14 cellular contexts compared by ENCODE assay signal in the genomic region with DNA sequence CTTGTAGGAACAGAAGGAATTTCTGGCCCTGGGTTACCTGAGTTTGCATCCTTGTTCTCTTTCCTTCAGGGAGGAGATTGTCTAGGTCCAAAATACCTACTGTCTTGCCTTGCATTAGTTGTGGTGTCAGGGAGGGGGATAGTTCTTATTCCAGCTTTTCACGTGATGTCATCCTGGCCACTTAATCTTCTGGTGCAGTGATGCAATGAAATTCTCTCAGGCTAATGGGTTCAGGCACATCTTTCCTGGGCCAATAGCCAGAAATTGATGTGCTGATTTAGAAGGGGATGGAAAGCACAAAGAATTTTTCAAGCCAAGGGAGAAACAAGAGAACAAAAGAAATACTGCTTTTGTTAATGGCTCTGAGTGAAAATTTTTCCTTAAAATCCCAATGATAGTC.
A peak's percentile ranks its signal among the peaks of the same experiment; 100 is the strongest.
DNase-seq lines count a peak whose midpoint lies in the region; ATAC-seq and TF ChIP-seq lines count a peak whose summit lies in the region.
"Had no signal": no experiment of that assay in that cellular context is flagged by ENCODE, and none has a peak within 500 bp of the region (broad histone marks: within the 10 kb centered on the region; RNA-seq: fewer than 3 reads in every experiment).

No MANE protein-coding gene starts in this region.

- no peak overlapping the region for H3K9ac ChIP-seq in SK-N-SH
- no peak overlapping the region for H3K9ac ChIP-seq in Karpas-422 (ENCODE audit: low read length)

- peaks cover 5% of the 10 kb centered on the region for H3K9me3 Mint-ChIP-seq in glutamatergic neuron (ENCODE audit: unreplicated experiment)
- peaks cover 4% of the 10 kb centered on the region for H3K9me3 Mint-ChIP-seq in activated T-cell treated with anti-CD3 and anti-CD28 coated beads, Interleukin-2, amount 50 U/mL, for 4 hours

- H3K27ac ChIP-seq in SK-N-SH (ENCODE audit: low read depth in 2 of 2, low read length in 1 of 2) (no peak overlapping the region), Karpas-422 (ENCODE audit: low read length) (no peak overlapping the region), thyroid gland (no peak overlapping the region), PC-9 (no peak overlapping the region)

- H3F3A ChIP-seq in SK-N-SH (replicated peaks; ENCODE audit: insufficient read depth) (no peaks in the 10 kb centered on the region), PC-9 (ENCODE audit: insufficient read depth, low read depth) (no peaks in the 10 kb centered on the region)

- H3K4me2 ChIP-seq in SK-N-SH (no peak overlapping the region), Karpas-422 (ENCODE audit: low read depth, low read length, poor library complexity, severe bottlenecking) (peak overlapping the region; percentile 61), PC-9 (no peak overlapping the region)
- H3K4me2 ChIP-seq: GM23338 had no signal

- BruUV-seq in PC-9 (replicated peaks; lab: Mats Ljungman, UMichigan) = no TSS peak

- peaks cover 3% of the 10 kb centered on the region for H3K27me3 Mint-ChIP-seq in glutamatergic neuron (ENCODE audit: unreplicated experiment)
- peaks cover 12% of the 10 kb centered on the region for H3K27me3 Mint-ChIP-seq in activated T-cell treated with anti-CD3 and anti-CD28 coated beads, Interleukin-2, amount 50 U/mL, for 4 hours (ENCODE audit: low read depth)
- H3K27me3 Mint-ChIP-seq: IgD-negative memory B cell had no signal

- no peaks in the 10 kb centered on the region for H3K9me2 ChIP-seq in SK-N-SH
- no peaks in the 10 kb centered on the region for H3K9me2 ChIP-seq in Karpas-422 (replicated peaks; ENCODE audit: insufficient read depth, low read length)
- no peaks in the 10 kb centered on the region; the same call in 1 of the 2 replicates for H3K9me2 ChIP-seq in PC-9 (ENCODE audit: insufficient read depth)

- H2AFZ ChIP-seq in SK-N-SH (ENCODE audit: low read depth) (no peak overlapping the region), Karpas-422 (ENCODE audit: low read length) (no peak overlapping the region), PC-9 (no peak overlapping the region)
- H2AFZ ChIP-seq: GM23338 had no signal

- peaks cover 8% of the 10 kb centered on the region for H3K36me3 Mint-ChIP-seq in glutamatergic neuron (ENCODE audit: unreplicated experiment)
- peaks cover 1% of the 10 kb centered on the region for H3K36me3 Mint-ChIP-seq in activated T-cell treated with anti-CD3 and anti-CD28 coated beads, Interleukin-2, amount 50 U/mL, for 4 hours (ENCODE audit: insufficient read depth)
- H3K36me3 Mint-ChIP-seq: CD14-positive monocyte, IgD-negative memory B cell had no signal

- no peak for TF ChIP-seq POLR2A in thyroid gland (IDR thresholded peaks at IDR 0.05)

- H3K4me3 ChIP-seq in SK-N-SH (ENCODE audit: low read depth in 2 of 2, low read length in 1 of 2) (no peak overlapping the region), Karpas-422 (ENCODE audit: low read length) (peak overlapping the region; percentile 40; the same call in 1 of the 2 replicates), thyroid gland (replicated peaks in 1 of 3) (no peak overlapping the region), PC-9 (no peak overlapping the region)
- H3K4me3 ChIP-seq: GM23338 had no signal

- POLR2A ChIA-PET in SK-N-SH (lab: Yijun Ruan, JAX) = no interaction called here
- POLR2A ChIA-PET in PC-9 (lab: Charles Lee; ENCODE audit: unreplicated experiment) = no interaction called here

- no peak for TF ChIP-seq EP300 in SK-N-SH (IDR thresholded peaks at IDR 0.05; ENCODE audit: borderline replicate concordance in 1 of 2, low read depth in 1 of 2, low read length in 1 of 2)

- no peaks in the 10 kb centered on the region for H3K9me3 ChIP-seq in SK-N-SH
- H3K9me3 ChIP-seq in Karpas-422 (ENCODE audit: low read length) = no peaks in the 10 kb centered on the region
- H3K9me3 ChIP-seq in thyroid gland = no peaks in the 10 kb centered on the region
- H3K9me3 ChIP-seq in PC-9 (ENCODE audit: insufficient read depth, low read depth) = no peaks in the 10 kb centered on the region

- CTCF ChIA-PET in SK-N-SH (lab: Yijun Ruan, JAX) (interaction anchor here (1.2 kb wide), 1 partner anchor 12 kb away, joined by 3 read pairs; no protein-coding TSS in a partner anchor), PC-9 (lab: Charles Lee) (no interaction called here)

- TF ChIP-seq RAD21 in SK-N-SH (IDR thresholded peaks at IDR 0.05; ENCODE audit: low read length) = no peak

- 0% methylated on average over 1 of the region's 1 CpG for WGBS in SK-N-SH (ENCODE audit: low lambda C conversion rate)
- WGBS in thyroid gland, 2 donors = 17 to 27% methylated on average over 1 of the region's 1 CpG

- intact Hi-C loops in thyroid gland (cut with DNase I) = no loop called here
- intact Hi-C loops in PC-9 (cut with micrococcal nuclease; ENCODE audit: unreplicated experiment) = no loop called here

- DNase-seq in SK-N-SH = no peak
- no peak for DNase-seq in Karpas-422
- no peak for DNase-seq in glutamatergic neuron
- DNase-seq in thyroid gland = peak; percentile 2 to 6
- DNase-seq in activated T-cell treated with anti-CD3 and anti-CD28 coated beads, Interleukin-2, amount 50 U/mL, for 4 hours = no peak
- no peak for DNase-seq in PC-9
- DNase-seq: CD8-positive, alpha-beta memory T cell; DMS53; GF-D8; H7 had no signal

- peak overlapping the region; percentile 75 for H3K4me3 Mint-ChIP-seq in glutamatergic neuron (ENCODE audit: unreplicated experiment)
- no peak overlapping the region for H3K4me3 Mint-ChIP-seq in activated T-cell treated with anti-CD3 and anti-CD28 coated beads, Interleukin-2, amount 50 U/mL, for 4 hours
- H3K4me3 Mint-ChIP-seq: CD14-positive monocyte; CD8-positive, alpha-beta memory T cell; GM23338 had no signal

- ATAC-seq in SK-N-SH treated with all-trans-retinoic acid at 6 μM for 48 hours = no peak
- ATAC-seq in activated T-cell treated with anti-CD3 and anti-CD28 coated beads, Interleukin-2, amount 50 U/mL, for 4 hours = no peak
- ATAC-seq: GM23338 had no signal

- no peaks in the 10 kb centered on the region for H3K27me3 ChIP-seq in SK-N-SH (ENCODE audit: insufficient read depth)
- no peaks in the 10 kb centered on the region for H3K27me3 ChIP-seq in Karpas-422 (ENCODE audit: low read length)
- no peaks in the 10 kb centered on the region for H3K27me3 ChIP-seq in thyroid gland
- H3K27me3 ChIP-seq in PC-9 (ENCODE audit: insufficient read depth, low read depth) = peaks cover 4% of the 10 kb centered on the region; the same call in 1 of the 2 replicates

- H3K4me1 Mint-ChIP-seq in glutamatergic neuron (ENCODE audit: low read depth, unreplicated experiment) = peaks cover 18% of the 10 kb centered on the region
- H3K4me1 Mint-ChIP-seq in activated T-cell treated with anti-CD3 and anti-CD28 coated beads, Interleukin-2, amount 50 U/mL, for 4 hours (ENCODE audit: low read depth) = no peaks in the 10 kb centered on the region
- H3K4me1 Mint-ChIP-seq: CD8-positive, alpha-beta memory T cell; GM23338 had no signal

- TF ChIP-seq CTCF in SK-N-SH (IDR thresholded peaks at IDR 0.05) = no peak
- no peak for TF ChIP-seq CTCF in glutamatergic neuron (IDR thresholded peaks at IDR 0.05; ENCODE audit: partially characterized antibody, unreplicated experiment)
- no peak for TF ChIP-seq CTCF in thyroid gland (IDR thresholded peaks at IDR 0.05)
- TF ChIP-seq CTCF in PC-9 (conservative IDR thresholded peaks at IDR 0.05) = no peak

- H3K27ac Mint-ChIP-seq in glutamatergic neuron (ENCODE audit: unreplicated experiment) = peak overlapping the region; percentile 95
- H3K27ac Mint-ChIP-seq: CD14-positive monocyte; CD8-positive, alpha-beta memory T cell; GM23338; IgD-negative memory B cell had no signal

- no peaks in the 10 kb centered on the region for H3K36me3 ChIP-seq in SK-N-SH (replicated peaks in 1 of 2; ENCODE audit: control insufficient read depth in 1 of 2, insufficient read depth in 2 of 2, low read length in 1 of 2)
- no peaks in the 10 kb centered on the region for H3K36me3 ChIP-seq in Karpas-422 (ENCODE audit: insufficient read depth, low read length)
- no peaks in the 10 kb centered on the region for H3K36me3 ChIP-seq in thyroid gland
- H3K36me3 ChIP-seq in PC-9 (ENCODE audit: low read depth) = no peaks in the 10 kb centered on the region

- H3K79me2 ChIP-seq in SK-N-SH (ENCODE audit: insufficient read depth) (no peaks in the 10 kb centered on the region), Karpas-422 (ENCODE audit: low read length) (no peaks in the 10 kb centered on the region), PC-9 (ENCODE audit: low read depth) (no peaks in the 10 kb centered on the region)

- H3K4me1 ChIP-seq in SK-N-SH (ENCODE audit: control insufficient read depth in 1 of 2, insufficient read depth in 2 of 2, low read depth in 1 of 2, low read length in 1 of 2) (no peaks in the 10 kb centered on the region), Karpas-422 (ENCODE audit: low read length) (peaks cover 32% of the 10 kb centered on the region), thyroid gland (peaks cover 0 to 4% of the 10 kb centered on the region in 2 donors), PC-9 (replicated peaks; ENCODE audit: insufficient read depth) (no peaks in the 10 kb centered on the region)

- no peaks in the 10 kb centered on the region for H4K20me1 ChIP-seq in SK-N-SH (ENCODE audit: insufficient read depth)
- no peaks in the 10 kb centered on the region for H4K20me1 ChIP-seq in Karpas-422 (ENCODE audit: insufficient read depth, low read depth, low read length)
- no peaks in the 10 kb centered on the region for H4K20me1 ChIP-seq in PC-9 (ENCODE audit: insufficient read depth)

TF ChIP-seq in SK-N-SH treated with all-trans-retinoic acid at 6 μM for 48 hours, 23 proteins besides CTCF, POLR2A, EP300 and RAD21 (continues in another document):
- TF ChIP-seq ARNTL (CRISPR knock-in tag; IDR thresholded peaks at IDR 0.05; ENCODE audit: borderline replicate concordance, low read depth) (no peak), ISL1 (CRISPR knock-in tag; IDR thresholded peaks at IDR 0.05) (peak; percentile 86), BACH2 (CRISPR knock-in tag; IDR thresholded peaks at IDR 0.05; ENCODE audit: borderline replicate concordance) (no peak)

TF ChIP-seq in SK-N-SH, 30 proteins besides CTCF, POLR2A, EP300 and RAD21 (continues in another document):
- TF ChIP-seq NFIC (IDR thresholded peaks at IDR 0.05; ENCODE audit: borderline replicate concordance) (no peak), FOXM1 (IDR thresholded peaks at IDR 0.05; ENCODE audit: low read depth) (no peak), MAX (IDR thresholded peaks at IDR 0.05; ENCODE audit: low read depth) (no peak), MXI1 (IDR thresholded peaks at IDR 0.05; ENCODE audit: low read depth, low read length) (no peak)
- TF ChIP-seq, protein P1, sequence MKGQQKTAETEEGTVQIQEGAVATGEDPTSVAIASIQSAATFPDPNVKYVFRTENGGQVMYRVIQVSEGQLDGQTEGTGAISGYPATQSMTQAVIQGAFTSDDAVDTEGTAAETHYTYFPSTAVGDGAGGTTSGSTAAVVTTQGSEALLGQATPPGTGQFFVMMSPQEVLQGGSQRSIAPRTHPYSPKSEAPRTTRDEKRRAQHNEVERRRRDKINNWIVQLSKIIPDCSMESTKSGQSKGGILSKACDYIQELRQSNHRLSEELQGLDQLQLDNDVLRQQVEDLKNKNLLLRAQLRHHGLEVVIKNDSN (IDR thresholded peaks at IDR 0.05; ENCODE audit: borderline replicate concordance, low read depth) = no peak

Comparison
In these comparisons a context has a peak if more than half of its experiments do, and no peak if none do; other contexts are left out.
1. DNase-seq: peak in thyroid gland (2 of 2); none in SK-N-SH (single experiment), Karpas-422 (single experiment), glutamatergic neuron (single experiment), activated T-cell treated with anti-CD3 and anti-CD28 coated beads, Interleukin-2, amount 50 U/mL, for 4 hours (single experiment) and PC-9 (0 of 2).